In the genomic region with DNA sequence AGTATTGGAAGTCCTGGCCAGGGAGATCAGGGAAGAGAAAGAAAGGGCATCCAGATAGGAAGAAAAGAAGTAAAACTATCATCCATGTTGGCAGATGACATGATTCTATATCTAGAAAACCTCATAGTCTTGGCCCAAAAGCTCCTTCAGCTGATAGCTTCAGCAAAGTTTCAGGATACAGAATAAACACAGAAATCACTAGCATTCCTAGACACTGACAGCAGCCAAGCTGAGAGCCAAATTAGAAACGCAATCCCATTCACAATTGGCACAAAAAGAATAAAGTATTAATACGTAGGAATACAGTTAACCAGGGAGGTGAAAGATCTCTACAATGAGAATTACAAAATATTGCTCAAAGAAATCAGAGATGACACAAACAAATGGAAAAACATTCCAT, we compare ENCODE assay signal across 18 cellular contexts.
"Had no signal": no experiment of that assay in that cellular context is flagged by ENCODE, and none has a peak within 500 bp of the region (broad histone marks: within the 10 kb centered on the region; RNA-seq: fewer than 3 reads in every experiment).

No MANE protein-coding gene starts in this region.

- H3K27ac ChIP-seq: colonic mucosa, foreskin keratinocyte, skin epidermis, tibial nerve had no signal

- H3K9me3 Mint-ChIP-seq: activated CD4-positive, alpha-beta memory T cell treated with anti-CD3 and anti-CD28 coated beads for 36 hours; activated T-helper 1 cell treated with anti-CD3 and anti-CD28 coated beads, Interleukin-12 subunit alpha, Interleukin-12 subunit beta, Interleukin-2, Interleukin-4 antibody, amounts not matched to agents 30 ng/mL and 10 ng/mL and 1 ng/mL, durations not matched to agents 14 hours and 24 hours and 36 hours had no signal

- ATAC-seq: activated CD4-positive, alpha-beta T cell treated with anti-CD3 and anti-CD28 coated beads for 36 hours; foreskin keratinocyte; left lobe of liver; stimulated activated naive CD8-positive, alpha-beta T cell treated with anti-CD3 and anti-CD28 coated beads, Interleukin-15, Interleukin-2, amounts not matched to agents 100 U/mL and 50 U/mL, for 24 hours; WTC11 had no signal

- H3K4me1 Mint-ChIP-seq: activated CD4-positive, alpha-beta T cell treated with anti-CD3 and anti-CD28 coated beads for 36 hours had no signal

- H3K4me1 ChIP-seq: colonic mucosa, foreskin keratinocyte had no signal

- H3K4me3 Mint-ChIP-seq: activated CD4-positive, alpha-beta memory T cell treated with anti-CD3 and anti-CD28 coated beads for 36 hours; activated CD4-positive, alpha-beta T cell treated with anti-CD3 and anti-CD28 coated beads for 36 hours; activated naive CD8-positive, alpha-beta T cell; activated T-helper 1 cell treated with anti-CD3 and anti-CD28 coated beads, Interleukin-12 subunit alpha, Interleukin-12 subunit beta, Interleukin-2, Interleukin-4 antibody, amounts not matched to agents 30 ng/mL and 10 ng/mL and 1 ng/mL, durations not matched to agents 14 hours and 24 hours and 36 hours; neural crest cell; WTC11 had no signal

- H3K36me3 ChIP-seq: colonic mucosa, tibial nerve had no signal

- H3K27me3 ChIP-seq: colonic mucosa, foreskin keratinocyte, tibial nerve had no signal

- H3K36me3 Mint-ChIP-seq: activated CD4-positive, alpha-beta memory T cell treated with anti-CD3 and anti-CD28 coated beads for 36 hours had no signal

- DNase-seq: activated CD4-positive, alpha-beta memory T cell treated with anti-CD3 and anti-CD28 coated beads for 36 hours; activated CD4-positive, alpha-beta T cell treated with anti-CD3 and anti-CD28 coated beads for 36 hours; activated T-cell treated with anti-CD3 and anti-CD28 coated beads for 4 hours; caudate nucleus; colonic mucosa; foreskin keratinocyte; hypothalamus; mammary epithelial cell; stimulated activated naive CD8-positive, alpha-beta T cell treated with anti-CD3 and anti-CD28 coated beads, Interleukin-15, Interleukin-2, amounts not matched to agents 100 U/mL and 50 U/mL, for 24 hours; substantia nigra had no signal

- H3K9me3 ChIP-seq: colonic mucosa had no signal

- H3K27me3 Mint-ChIP-seq: activated CD4-positive, alpha-beta memory T cell treated with anti-CD3 and anti-CD28 coated beads for 36 hours; activated CD4-positive, alpha-beta T cell treated with anti-CD3 and anti-CD28 coated beads for 36 hours; activated naive CD8-positive, alpha-beta T cell; progenitor cell of endocrine pancreas had no signal

- H3K4me3 ChIP-seq: colonic mucosa, skin epidermis, tibial nerve had no signal

- H3K27ac Mint-ChIP-seq: activated CD4-positive, alpha-beta memory T cell treated with anti-CD3 and anti-CD28 coated beads for 36 hours; activated CD4-positive, alpha-beta T cell treated with anti-CD3 and anti-CD28 coated beads for 36 hours; activated naive CD8-positive, alpha-beta T cell; activated T-helper 1 cell treated with anti-CD3 and anti-CD28 coated beads, Interleukin-12 subunit alpha, Interleukin-12 subunit beta, Interleukin-2, Interleukin-4 antibody, amounts not matched to agents 30 ng/mL and 10 ng/mL and 1 ng/mL, durations not matched to agents 14 hours and 24 hours and 36 hours; progenitor cell of endocrine pancreas; WTC11 had no signal
